8 cellular contexts compared by ENCODE assay signal in the genomic region with DNA sequence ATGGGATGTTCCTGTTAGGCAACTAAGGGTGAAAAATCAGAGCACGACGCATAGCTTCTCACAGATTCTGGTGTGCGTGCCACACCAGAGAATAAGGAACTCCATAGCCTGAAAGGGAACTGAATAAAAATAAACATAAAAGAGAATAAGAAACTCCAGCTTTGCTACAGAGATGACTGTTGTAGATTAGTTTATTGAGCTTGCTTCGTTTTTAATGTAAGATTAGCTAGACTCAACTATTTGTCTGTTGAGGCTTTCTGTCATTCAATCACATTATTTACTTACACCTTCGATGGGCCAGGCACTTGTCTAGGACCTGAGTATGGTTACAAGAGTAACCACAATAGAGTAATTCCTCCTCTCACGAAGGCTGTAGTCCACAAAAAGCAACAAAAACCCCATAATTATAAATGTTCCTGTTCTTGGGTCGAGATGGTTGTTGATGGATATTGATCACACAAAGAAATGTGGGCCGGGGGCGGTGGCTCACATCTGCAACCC. TPM values are rescaled to one million over a fixed set of nuclear protein-coding genes. Genes with fewer than 3 reads are reported as not detected.
DNase-seq lines count a peak whose midpoint lies in the region; ATAC-seq, FAIRE-seq and TF ChIP-seq lines count a peak whose summit lies in the region.

No MANE protein-coding gene starts in this region.

- peaks cover 33% of the 10 kb centered on the region for H3K79me2 ChIP-seq in OCI-LY1 (ENCODE audit: insufficient read depth, low read length)
- H3K79me2 ChIP-seq in endothelial cell of umbilical vein (ENCODE audit: control insufficient read depth, insufficient read depth, low read length), result peaks cover 29% of the 10 kb centered on the region

- H3K9me2 ChIP-seq in OCI-LY1 (ENCODE audit: low read depth, low read length), result no peaks in the 10 kb centered on the region

- peak overlapping the region; percentile 50 for H3K4me2 ChIP-seq in OCI-LY1 (ENCODE audit: low read length)
- peak overlapping the region; percentile 47 for H3K4me2 ChIP-seq in endothelial cell of umbilical vein (ENCODE audit: insufficient read depth, low read length)

- H3K9me3 ChIP-seq in OCI-LY1 (ENCODE audit: low read length), result no peaks in the 10 kb centered on the region
- no peaks in the 10 kb centered on the region for H3K9me3 ChIP-seq in endothelial cell of umbilical vein (replicated peaks; ENCODE audit: control insufficient read depth, insufficient read depth, low read length)
- H3K9me3 ChIP-seq in sigmoid colon, result no peaks in the 10 kb centered on the region

- H4K20me1 ChIP-seq in OCI-LY1 (ENCODE audit: insufficient read depth, low read length) (no peaks in the 10 kb centered on the region), endothelial cell of umbilical vein (replicated peaks; ENCODE audit: control insufficient read depth, extremely low read depth, insufficient read depth, low read length) (no peaks in the 10 kb centered on the region)

- WGBS in sigmoid colon, 2 donors, result 69 to 80% methylated on average over 9 of the region's 9 CpGs

- TF ChIP-seq POLR2A in endothelial cell of umbilical vein (IDR thresholded peaks at IDR 0.05; ENCODE audit: low read depth, low read length), result no peak
- TF ChIP-seq POLR2A in sigmoid colon (IDR thresholded peaks at IDR 0.05), result no peak

- POLR2A ChIA-PET in endothelial cell of umbilical vein (lab: Charles Lee), result interaction anchor here (1.6 to 2.2 kb wide), 4 partner anchors 9 to 102 kb away, joined by 6 to 14 read pairs (median 12); a partner anchor contains a TSS

- DNase-seq in GM13976 (ENCODE audit: low spot score) (peak; percentile 19), endothelial cell of umbilical vein (ENCODE audit: low read depth, low spot score) (no peak), sigmoid colon (no peak), NCI-H1417 treated with DMSO at 0.1 percent for 48 hours (lab: John Stamatoyannopoulos, UW) (no peak), H4 (ENCODE audit: low spot score) (no peak)

- TF ChIP-seq EP300 in sigmoid colon (IDR thresholded peaks at IDR 0.05), result no peak

- CTCF ChIA-PET in endothelial cell of umbilical vein (lab: Charles Lee), result interaction anchor here (1.0 to 4.7 kb wide), 6 partner anchors 11 to 178 kb away, joined by 3 to 44 read pairs (median 4); no protein-coding TSS in a partner anchor

- H3K27me3 ChIP-seq in OCI-LY1 (ENCODE audit: insufficient read depth, low read length), result no peaks in the 10 kb centered on the region
- H3K27me3 ChIP-seq in endothelial cell of umbilical vein (ENCODE audit: control insufficient read depth in 2 of 2, insufficient read depth in 2 of 2, low read length in 2 of 2), result no peaks in the 10 kb centered on the region
- no peaks in the 10 kb centered on the region for H3K27me3 ChIP-seq in sigmoid colon

- peaks cover 45% of the 10 kb centered on the region for H3K36me3 ChIP-seq in OCI-LY1 (ENCODE audit: insufficient read depth, low read length)
- peaks cover 16 to 19% of the 10 kb centered on the region in 2 experiments for H3K36me3 ChIP-seq in endothelial cell of umbilical vein (ENCODE audit: control insufficient read depth in 2 of 2, extremely low read depth in 1 of 2, insufficient read depth in 2 of 2, low read length in 2 of 2)
- peaks cover 21 to 52% (median 26%) of the 10 kb centered on the region in 4 donors for H3K36me3 ChIP-seq in sigmoid colon

- H3K27ac ChIP-seq in OCI-LY1 (ENCODE audit: low read depth, low read length, poor library complexity, severe bottlenecking) (peak overlapping the region; percentile 89), endothelial cell of umbilical vein (ENCODE audit: insufficient read depth, low read depth, low read length) (peak overlapping the region; percentile 19), sigmoid colon (peak overlapping the region; percentile 96 to 99 (median 98))

- intact Hi-C loops in endothelial cell of umbilical vein (cut with micrococcal nuclease) (loop anchor here (1.0 to 2.0 kb wide), 3 partner anchors 25 to 252 kb away; a partner anchor contains a TSS), sigmoid colon (cut with DNase I) (loop anchor here (5.0 kb wide), 1 partner anchor 234 kb away; a partner anchor contains a TSS)

- H2AFZ ChIP-seq in OCI-LY1 (ENCODE audit: low read length) (no peak overlapping the region), endothelial cell of umbilical vein (ENCODE audit: low read depth, low read length) (no peak overlapping the region)

- H3F3A ChIP-seq in OCI-LY1 (ENCODE audit: insufficient read depth, low read length), result peaks cover 18% of the 10 kb centered on the region; the same call in 1 of the 2 replicates

- ATAC-seq in HG02870 (IDR thresholded peaks at IDR 0.05; ENCODE audit: unreplicated experiment), result no peak
- no peak for ATAC-seq in GM19023 (IDR thresholded peaks at IDR 0.05; ENCODE audit: unreplicated experiment)

- in situ Hi-C loops in GM13976 (cut with MboI; ENCODE audit: low sequenced_read_pairs, unreplicated experiment), result no loop called here

- dilution Hi-C loops in endothelial cell of umbilical vein (cut with MboI; ENCODE audit: extremely low pct_ligation_motif_present, low sequenced_read_pairs), result no loop called here

- BruUV-seq in endothelial cell of umbilical vein (replicated peaks; lab: Mats Ljungman, UMichigan), result no TSS peak

- peak overlapping the region; percentile 40; the same call in 1 of the 2 replicates for H3K9ac ChIP-seq in OCI-LY1 (ENCODE audit: low read length)
- H3K9ac ChIP-seq in endothelial cell of umbilical vein (replicated peaks; ENCODE audit: extremely low read depth, insufficient read depth, low read length), result no peak overlapping the region

- TF ChIP-seq CTCF in GM13976 (IDR thresholded peaks at IDR 0.05; ENCODE audit: borderline replicate concordance, control extremely low read depth, extremely low read depth, insufficient read depth, missing control alignments) (no peak), OCI-LY1 (IDR thresholded peaks at IDR 0.05; ENCODE audit: low read length) (no peak), endothelial cell of umbilical vein (IDR thresholded peaks at IDR 0.05; ENCODE audit: extremely low read depth in 1 of 2, insufficient read depth in 1 of 2, low read depth in 1 of 2, low read length in 2 of 2) (no peak), sigmoid colon (IDR thresholded peaks at IDR 0.05) (no peak)

- H3K9me1 ChIP-seq in endothelial cell of umbilical vein (replicated peaks; ENCODE audit: control insufficient read depth, extremely low read depth, insufficient read depth, low read length), result no peaks in the 10 kb centered on the region

- FAIRE-seq in endothelial cell of umbilical vein (lab: Jason Lieb, UNC), result no peak

- H3K4me1 ChIP-seq in OCI-LY1 (ENCODE audit: insufficient read depth, low read length, severe bottlenecking), result peaks cover 35% of the 10 kb centered on the region
- H3K4me1 ChIP-seq in endothelial cell of umbilical vein (ENCODE audit: control insufficient read depth, extremely low read depth, insufficient read depth, low read length), result peaks cover 20% of the 10 kb centered on the region
- peaks cover 0 to 36% (median 28%) of the 10 kb centered on the region in 4 donors for H3K4me1 ChIP-seq in sigmoid colon

- H3K4me3 ChIP-seq in OCI-LY1 (ENCODE audit: low read depth, low read length, poor library complexity, severe bottlenecking), result peak overlapping the region; percentile 78
- H3K4me3 ChIP-seq in endothelial cell of umbilical vein (replicated peaks in 1 of 3; ENCODE audit: insufficient read depth in 1 of 3, low read depth in 1 of 3, low read length in 3 of 3), result no peak overlapping the region
- peak overlapping the region in 3 of 4 donors; percentile 70 to 96 (median 81) for H3K4me3 ChIP-seq in sigmoid colon

TF ChIP-seq in endothelial cell of umbilical vein, 7 proteins besides CTCF, POLR2A, EP300 and RAD21 (continues in another document):
- TF ChIP-seq JUN (IDR thresholded peaks at IDR 0.05; ENCODE audit: borderline replicate concordance, insufficient read depth, insufficient read length, low read depth) (no peak), MYC (IDR thresholded peaks at IDR 0.05; ENCODE audit: low read depth, low read length) (no peak)

RNA-seq across cellular contexts. Expression of a gene that starts 0.8 kb away (rescaled TPM):
- total RNA-seq in endothelial cell of umbilical vein, result 24.4 and 26.5 TPM in 2 replicates
- 9.4 and 10.0 TPM in 2 replicates for polyA plus RNA-seq in endothelial cell of umbilical vein
- 12.5 and 13.6 TPM in 2 replicates for polyA plus RNA-seq in endothelial cell of umbilical vein (2011; cell fraction: cytosol; rRNA removed)
- 34.1 and 41.2 TPM in 2 replicates for polyA plus RNA-seq in endothelial cell of umbilical vein (2011; cell fraction: nucleus; rRNA removed)
- polyA plus RNA-seq in endothelial cell of umbilical vein (2012), result 11.8 and 15.7 TPM in 2 replicates
- 10.0 and 11.4 TPM in 2 replicates for polyA minus RNA-seq in endothelial cell of umbilical vein
- polyA minus RNA-seq in endothelial cell of umbilical vein (2011; cell fraction: cytosol; rRNA and poly(A)+ RNA removed), result 11.6 TPM
- 15.6 and 20.2 TPM in 2 replicates for polyA minus RNA-seq in endothelial cell of umbilical vein (2011; cell fraction: nucleus; rRNA and poly(A)+ RNA removed)
- total RNA-seq in sigmoid colon, result 10 to 100 TPM; 16.8 to 21.4 (median 20.7) TPM
- 10 to 100 TPM; 10.2 to 16.5 (median 10.2) TPM for polyA plus RNA-seq in sigmoid colon
- total RNA-seq in H4 (2014; rRNA removed; shearing (Covaris generic)), result 9.0 and 16.0 TPM in 2 replicates

RNA-seq across cellular contexts. Expression of a gene that starts 25.2 kb away (rescaled TPM):
- 78.0 and 81.1 TPM in 2 replicates for total RNA-seq in endothelial cell of umbilical vein
- polyA plus RNA-seq in endothelial cell of umbilical vein, result 11.3 and 17.6 TPM in 2 replicates
- polyA plus RNA-seq in endothelial cell of umbilical vein (2011; cell fraction: cytosol; rRNA removed), result 17.9 and 20.1 TPM in 2 replicates
- polyA plus RNA-seq in endothelial cell of umbilical vein (2011; cell fraction: nucleus; rRNA removed), result 110 and 175 TPM in 2 replicates
- polyA plus RNA-seq in endothelial cell of umbilical vein (2012), result 58.1 and 62.2 TPM in 2 replicates
- 28.2 and 30.6 TPM in 2 replicates for polyA minus RNA-seq in endothelial cell of umbilical vein
- polyA minus RNA-seq in endothelial cell of umbilical vein (2011; cell fraction: cytosol; rRNA and poly(A)+ RNA removed), result 15.0 TPM
- polyA minus RNA-seq in endothelial cell of umbilical vein (2011; cell fraction: nucleus; rRNA and poly(A)+ RNA removed), result 94.3 and 139 TPM in 2 replicates
- total RNA-seq in sigmoid colon, result 10 to 100 TPM; 60.9 to 79.9 (median 68.8) TPM
- 10 to 100 TPM; 38.4 to 56.2 (median 52.1) TPM for polyA plus RNA-seq in sigmoid colon
- total RNA-seq in H4 (2014; rRNA removed; shearing (Covaris generic)), result 32.1 and 35.7 TPM in 2 replicates

RNA-seq across cellular contexts. Expression of a gene that starts 25.5 kb away (rescaled TPM):
- total RNA-seq in endothelial cell of umbilical vein (47.9 and 52.9 TPM in 2 replicates), sigmoid colon (10 to 100 TPM in 2 of 4 donors, 1 to 10 TPM in 2; 5.8 to 13.8 (median 9.1) TPM)
- polyA plus RNA-seq in endothelial cell of umbilical vein (14.5 and 15.5 TPM in 2 replicates), sigmoid colon (10 to 100 TPM in 1 of 3 donors, 1 to 10 TPM in 2; 3.0 to 14.4 (median 3.2) TPM)
- 9.8 and 12.0 TPM in 2 replicates for polyA plus RNA-seq in endothelial cell of umbilical vein (2011; cell fraction: cytosol; rRNA removed)
- 103 and 142 TPM in 2 replicates for polyA plus RNA-seq in endothelial cell of umbilical vein (2011; cell fraction: nucleus; rRNA removed)
- polyA plus RNA-seq in endothelial cell of umbilical vein (2012), result 13.2 and 21.2 TPM in 2 replicates
- polyA minus RNA-seq in endothelial cell of umbilical vein, result 35.0 and 37.3 TPM in 2 replicates
- polyA minus RNA-seq in endothelial cell of umbilical vein (2011; cell fraction: cytosol; rRNA and poly(A)+ RNA removed), result 26.7 TPM
- 66.7 and 127 TPM in 2 replicates for polyA minus RNA-seq in endothelial cell of umbilical vein (2011; cell fraction: nucleus; rRNA and poly(A)+ RNA removed)
- total RNA-seq in H4 (2014; rRNA removed; shearing (Covaris generic)), result 17.9 and 31.4 TPM in 2 replicates

Comparison
In these comparisons a context has a peak if more than half of its experiments do, and no peak if none do; other contexts are left out.
1. H3K27ac ChIP-seq: peak in every context shown above with its lines; median percentile 98 in sigmoid colon; 89 in OCI-LY1; 19 in endothelial cell of umbilical vein.
2. H3K4me3 ChIP-seq: peak in OCI-LY1 (single experiment) and sigmoid colon (3 of 4); none in endothelial cell of umbilical vein (0 of 3).